21 cellular contexts compared by ENCODE assay signal in genomic region chr1:45824607-45825006, GRCh38.
"Had no signal": no experiment of that assay in that cellular context is flagged by ENCODE, and none has a peak within 500 bp of the region (broad histone marks: within the 10 kb centered on the region; RNA-seq: fewer than 3 reads in every experiment).

No MANE protein-coding gene starts in this region.

- H3K4me3 Mint-ChIP-seq: activated naive CD4-positive, alpha-beta T cell treated with anti-CD3 and anti-CD28 coated beads for 36 hours; activated T-cell treated with anti-CD3 and anti-CD28 coated beads, Interleukin-2, amount 50 U/mL, for 4 hours; memory B cell; natural killer cell treated with Interleukin-12 subunit alpha and Interleukin-12 subunit beta and Interleukin-15 and Interleukin-18, amount 100 ng/mL, for 72 hours had no signal

- H3K27me3 ChIP-seq: heart right ventricle, ovary, upper lobe of left lung had no signal

- H3K27me3 Mint-ChIP-seq: memory B cell; natural killer cell treated with Interleukin-12 subunit alpha and Interleukin-12 subunit beta and Interleukin-15 and Interleukin-18, amount 100 ng/mL, for 72 hours had no signal

- H3K4me3 ChIP-seq: coronary artery, heart right ventricle, ovary, upper lobe of left lung had no signal

- H3K4me1 ChIP-seq: upper lobe of left lung had no signal

- H3K27ac Mint-ChIP-seq: activated naive CD4-positive, alpha-beta T cell treated with anti-CD3 and anti-CD28 coated beads for 36 hours; memory B cell; natural killer cell treated with Interleukin-12 subunit alpha and Interleukin-12 subunit beta and Interleukin-15 and Interleukin-18, amount 100 ng/mL, for 72 hours had no signal

- H3K27ac ChIP-seq: coronary artery, heart right ventricle, ovary, upper lobe of left lung had no signal

- DNase-seq: activated CD4-positive, alpha-beta T cell treated with anti-CD3 and anti-CD28 coated beads for 4 hours; activated CD4-positive, alpha-beta T cell treated with anti-CD3 and anti-CD28 coated beads, Interleukin-2, amount 50 U/mL, for 48 hours; activated CD4-positive, CD25-positive, alpha-beta regulatory T cell; activated CD8-positive, alpha-beta memory T cell treated with anti-CD3 and anti-CD28 coated beads, Interleukin-2, amount 50 U/mL, for 48 hours; activated effector memory CD4-positive, alpha-beta T cell treated with Interleukin-2 at 50 U/mL for 16 hours; activated naive CD4-positive, alpha-beta T cell treated with anti-CD3 and anti-CD28 coated beads for 36 hours; activated T-cell treated with anti-CD3 and anti-CD28 coated beads, Interleukin-2, amount 50 U/mL, for 4 hours; amygdala; heart right ventricle; islet precursor cell; left cardiac atrium; ovary; right cardiac atrium; stimulated activated CD4-positive, alpha-beta T cell treated with anti-CD3 and anti-CD28 coated beads, Interleukin-4, amount 100 ng/mL, for 24 hours; stimulated activated naive CD4-positive, alpha-beta T cell treated with Interleukin-2 at 50 U/mL for 16 hours; T1000; upper lobe of left lung had no signal

- H3K9me3 Mint-ChIP-seq: activated naive CD4-positive, alpha-beta T cell treated with anti-CD3 and anti-CD28 coated beads for 36 hours; memory B cell; natural killer cell treated with Interleukin-12 subunit alpha and Interleukin-12 subunit beta and Interleukin-15 and Interleukin-18, amount 100 ng/mL, for 72 hours had no signal

- H3K36me3 ChIP-seq: ovary had no signal

- ATAC-seq: activated T-cell treated with anti-CD3 and anti-CD28 coated beads, Interleukin-2, amount 50 U/mL, for 4 hours; heart right ventricle; left cardiac atrium; natural killer cell treated with Interleukin-12 subunit alpha and Interleukin-12 subunit beta and Interleukin-15 and Interleukin-18, amount 100 ng/mL, for 72 hours; right cardiac atrium had no signal

- H3K9me3 ChIP-seq: ovary had no signal

- FAIRE-seq: bronchial epithelial cell had no signal

- H3K36me3 Mint-ChIP-seq: natural killer cell treated with Interleukin-12 subunit alpha and Interleukin-12 subunit beta and Interleukin-15 and Interleukin-18, amount 100 ng/mL, for 72 hours had no signal
